Comparison of ENCODE assay signal across 25 cellular contexts in the genomic region with DNA sequence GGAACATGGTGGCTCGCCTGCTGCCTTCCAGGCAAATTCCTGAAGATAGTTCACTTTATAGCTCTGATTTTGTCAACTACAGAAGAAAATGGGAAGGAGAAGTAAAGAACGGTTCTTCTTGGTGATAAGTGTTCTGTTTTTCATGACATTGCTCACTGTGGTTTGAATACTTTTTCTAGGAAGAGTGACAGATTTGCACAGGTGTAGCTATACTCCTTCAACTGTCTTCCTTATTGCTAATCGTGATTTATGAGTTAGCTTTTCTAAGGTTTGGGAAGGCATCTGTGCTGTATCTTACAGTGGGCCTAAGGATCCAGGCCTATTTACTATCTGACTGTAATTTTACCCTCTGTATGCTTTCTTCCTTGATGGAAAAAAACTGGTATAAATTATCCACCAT.
"Had no signal": no experiment of that assay in that cellular context is flagged by ENCODE, and none has a peak within 500 bp of the region (broad histone marks: within the 10 kb centered on the region; RNA-seq: fewer than 3 reads in every experiment).

No MANE protein-coding gene starts in this region.

- FAIRE-seq: HepG2 had no signal

- DNase-seq: IMR-90, Kasumi-1, MV-4-11, NCI-H1048, NCI-H1105, NCI-H1417 treated with DMSO at 0.1 percent for 48 hours, NCI-H187, NCI-H2029, NCI-H2081 treated with DMSO at 0.1 percent for 48 hours, NCI-H2171, NCI-H226, NCI-H446, NCI-H510A, NCI-H524 treated with DMSO at 0.1 percent for 48 hours, NCI-H69, NCI-H774, PC-3, SHP77, SW 1271, T-cell had no signal

- H3K4me1 Mint-ChIP-seq: T-cell had no signal

- H3K27ac ChIP-seq: KMS-11, RWPE1, SK-N-MC had no signal

- H3K4me3 Mint-ChIP-seq: T-cell had no signal

- ATAC-seq: HepG2, Panc1, PC-3, T-cell had no signal

- H3K27ac Mint-ChIP-seq: T-cell had no signal

- H3K4me2 ChIP-seq: KMS-11 had no signal

- H3K36me3 Mint-ChIP-seq: T-cell had no signal

- H3K4me3 ChIP-seq: SK-N-MC had no signal

- H3K9ac ChIP-seq: KMS-11 had no signal
